In the genomic region with DNA sequence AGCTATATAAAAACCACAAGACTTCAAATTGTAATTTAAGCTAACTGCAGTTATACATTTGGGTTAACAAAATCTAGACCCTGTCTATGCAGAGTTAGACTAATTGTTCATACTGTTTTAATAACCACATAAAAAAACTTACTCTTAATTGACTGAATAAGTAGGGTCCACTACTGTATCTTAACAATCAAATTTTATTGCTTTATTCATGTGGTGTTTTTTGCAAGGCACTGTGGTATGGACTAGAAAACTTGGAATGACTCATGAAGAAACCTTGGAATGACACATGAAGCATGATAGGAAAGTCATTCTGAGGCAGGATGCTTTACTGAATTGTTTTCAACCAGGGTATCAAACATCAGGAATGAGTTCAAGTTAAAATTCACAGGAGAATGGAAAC, we compare ENCODE assay signal across 1 cellular context.
TF ChIP-seq lines count a peak whose summit lies in the region.

No MANE protein-coding gene starts in this region.

TF ChIP-seq in HEK293, 187 proteins besides CTCF, POLR2A, EP300 and RAD21 (continued from another document):
- TF ChIP-seq, protein P1, sequence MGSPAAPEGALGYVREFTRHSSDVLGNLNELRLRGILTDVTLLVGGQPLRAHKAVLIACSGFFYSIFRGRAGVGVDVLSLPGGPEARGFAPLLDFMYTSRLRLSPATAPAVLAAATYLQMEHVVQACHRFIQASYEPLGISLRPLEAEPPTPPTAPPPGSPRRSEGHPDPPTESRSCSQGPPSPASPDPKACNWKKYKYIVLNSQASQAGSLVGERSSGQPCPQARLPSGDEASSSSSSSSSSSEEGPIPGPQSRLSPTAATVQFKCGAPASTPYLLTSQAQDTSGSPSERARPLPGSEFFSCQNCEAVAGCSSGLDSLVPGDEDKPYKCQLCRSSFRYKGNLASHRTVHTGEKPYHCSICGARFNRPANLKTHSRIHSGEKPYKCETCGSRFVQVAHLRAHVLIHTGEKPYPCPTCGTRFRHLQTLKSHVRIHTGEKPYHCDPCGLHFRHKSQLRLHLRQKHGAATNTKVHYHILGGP (tag by site-specific recombination; IDR thresholded peaks at IDR 0.05), result no peak
- no peak for TF ChIP-seq ZNF626 (tag by site-specific recombination; IDR thresholded peaks at IDR 0.05)
- TF ChIP-seq ZIC2 (tag by site-specific recombination; IDR thresholded peaks at IDR 0.05), result no peak
- no peak for TF ChIP-seq ZNF19 (tag by site-specific recombination; IDR thresholded peaks at IDR 0.05; ENCODE audit: low read depth)
- TF ChIP-seq, protein P2, sequence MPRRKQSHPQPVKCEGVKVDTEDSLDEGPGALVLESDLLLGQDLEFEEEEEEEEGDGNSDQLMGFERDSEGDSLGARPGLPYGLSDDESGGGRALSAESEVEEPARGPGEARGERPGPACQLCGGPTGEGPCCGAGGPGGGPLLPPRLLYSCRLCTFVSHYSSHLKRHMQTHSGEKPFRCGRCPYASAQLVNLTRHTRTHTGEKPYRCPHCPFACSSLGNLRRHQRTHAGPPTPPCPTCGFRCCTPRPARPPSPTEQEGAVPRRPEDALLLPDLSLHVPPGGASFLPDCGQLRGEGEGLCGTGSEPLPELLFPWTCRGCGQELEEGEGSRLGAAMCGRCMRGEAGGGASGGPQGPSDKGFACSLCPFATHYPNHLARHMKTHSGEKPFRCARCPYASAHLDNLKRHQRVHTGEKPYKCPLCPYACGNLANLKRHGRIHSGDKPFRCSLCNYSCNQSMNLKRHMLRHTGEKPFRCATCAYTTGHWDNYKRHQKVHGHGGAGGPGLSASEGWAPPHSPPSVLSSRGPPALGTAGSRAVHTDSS (tag by site-specific recombination; IDR thresholded peaks at IDR 0.05), result no peak
- TF ChIP-seq, protein P3, sequence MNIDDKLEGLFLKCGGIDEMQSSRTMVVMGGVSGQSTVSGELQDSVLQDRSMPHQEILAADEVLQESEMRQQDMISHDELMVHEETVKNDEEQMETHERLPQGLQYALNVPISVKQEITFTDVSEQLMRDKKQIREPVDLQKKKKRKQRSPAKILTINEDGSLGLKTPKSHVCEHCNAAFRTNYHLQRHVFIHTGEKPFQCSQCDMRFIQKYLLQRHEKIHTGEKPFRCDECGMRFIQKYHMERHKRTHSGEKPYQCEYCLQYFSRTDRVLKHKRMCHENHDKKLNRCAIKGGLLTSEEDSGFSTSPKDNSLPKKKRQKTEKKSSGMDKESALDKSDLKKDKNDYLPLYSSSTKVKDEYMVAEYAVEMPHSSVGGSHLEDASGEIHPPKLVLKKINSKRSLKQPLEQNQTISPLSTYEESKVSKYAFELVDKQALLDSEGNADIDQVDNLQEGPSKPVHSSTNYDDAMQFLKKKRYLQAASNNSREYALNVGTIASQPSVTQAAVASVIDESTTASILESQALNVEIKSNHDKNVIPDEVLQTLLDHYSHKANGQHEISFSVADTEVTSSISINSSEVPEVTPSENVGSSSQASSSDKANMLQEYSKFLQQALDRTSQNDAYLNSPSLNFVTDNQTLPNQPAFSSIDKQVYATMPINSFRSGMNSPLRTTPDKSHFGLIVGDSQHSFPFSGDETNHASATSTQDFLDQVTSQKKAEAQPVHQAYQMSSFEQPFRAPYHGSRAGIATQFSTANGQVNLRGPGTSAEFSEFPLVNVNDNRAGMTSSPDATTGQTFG (tag by site-specific recombination; IDR thresholded peaks at IDR 0.05; ENCODE audit: borderline replicate concordance), result no peak
- 0 out of 2 replicates have a peak, but pooled peaks have one; percentile 21 for TF ChIP-seq OSR2 (tag by site-specific recombination; IDR thresholded peaks at IDR 0.05)
- peak; percentile 38; the same call in 1 of the 2 replicates for TF ChIP-seq FEZF1 (tag by site-specific recombination; IDR thresholded peaks at IDR 0.05)
- TF ChIP-seq EGR2 (tag by site-specific recombination; IDR thresholded peaks at IDR 0.05; ENCODE audit: low read depth), result no peak
- TF ChIP-seq OVOL3 (tag by site-specific recombination; IDR thresholded peaks at IDR 0.05), result 0 out of 2 replicates have a peak, but pooled peaks have one; percentile 7
- no peak for TF ChIP-seq ZNF416 (tag by site-specific recombination; IDR thresholded peaks at IDR 0.05)
- TF ChIP-seq MZF1 (tag by site-specific recombination; IDR thresholded peaks at IDR 0.05; ENCODE audit: borderline replicate concordance), result no peak
- peak; percentile 59; the same call in 1 of the 2 replicates for TF ChIP-seq ZNF2 (tag by site-specific recombination; IDR thresholded peaks at IDR 0.05)
- TF ChIP-seq ZNF658 (tag by site-specific recombination; IDR thresholded peaks at IDR 0.05), result no peak
- peak; percentile 41; the same call in 1 of the 2 replicates for TF ChIP-seq SP7 (tag by site-specific recombination; IDR thresholded peaks at IDR 0.05)
- peak; percentile 74; the same call in 1 of the 2 replicates for TF ChIP-seq BCL11A (tag by site-specific recombination; IDR thresholded peaks at IDR 0.05; ENCODE audit: low read depth)
- no peak for TF ChIP-seq ZNF785 (tag by site-specific recombination; IDR thresholded peaks at IDR 0.05)
- peak; percentile 50; the same call in 1 of the 2 replicates for TF ChIP-seq IKZF3 (tag by site-specific recombination; IDR thresholded peaks at IDR 0.05)
- peak; percentile 19; the same call in 1 of the 2 replicates for TF ChIP-seq ZNF629 (tag by site-specific recombination; IDR thresholded peaks at IDR 0.05)
- TF ChIP-seq, protein P4, sequence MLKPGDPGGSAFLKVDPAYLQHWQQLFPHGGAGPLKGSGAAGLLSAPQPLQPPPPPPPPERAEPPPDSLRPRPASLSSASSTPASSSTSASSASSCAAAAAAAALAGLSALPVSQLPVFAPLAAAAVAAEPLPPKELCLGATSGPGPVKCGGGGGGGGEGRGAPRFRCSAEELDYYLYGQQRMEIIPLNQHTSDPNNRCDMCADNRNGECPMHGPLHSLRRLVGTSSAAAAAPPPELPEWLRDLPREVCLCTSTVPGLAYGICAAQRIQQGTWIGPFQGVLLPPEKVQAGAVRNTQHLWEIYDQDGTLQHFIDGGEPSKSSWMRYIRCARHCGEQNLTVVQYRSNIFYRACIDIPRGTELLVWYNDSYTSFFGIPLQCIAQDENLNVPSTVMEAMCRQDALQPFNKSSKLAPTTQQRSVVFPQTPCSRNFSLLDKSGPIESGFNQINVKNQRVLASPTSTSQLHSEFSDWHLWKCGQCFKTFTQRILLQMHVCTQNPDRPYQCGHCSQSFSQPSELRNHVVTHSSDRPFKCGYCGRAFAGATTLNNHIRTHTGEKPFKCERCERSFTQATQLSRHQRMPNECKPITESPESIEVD (tag by site-specific recombination; IDR thresholded peaks at IDR 0.05), result peak; percentile 97
- TF ChIP-seq, protein P5, sequence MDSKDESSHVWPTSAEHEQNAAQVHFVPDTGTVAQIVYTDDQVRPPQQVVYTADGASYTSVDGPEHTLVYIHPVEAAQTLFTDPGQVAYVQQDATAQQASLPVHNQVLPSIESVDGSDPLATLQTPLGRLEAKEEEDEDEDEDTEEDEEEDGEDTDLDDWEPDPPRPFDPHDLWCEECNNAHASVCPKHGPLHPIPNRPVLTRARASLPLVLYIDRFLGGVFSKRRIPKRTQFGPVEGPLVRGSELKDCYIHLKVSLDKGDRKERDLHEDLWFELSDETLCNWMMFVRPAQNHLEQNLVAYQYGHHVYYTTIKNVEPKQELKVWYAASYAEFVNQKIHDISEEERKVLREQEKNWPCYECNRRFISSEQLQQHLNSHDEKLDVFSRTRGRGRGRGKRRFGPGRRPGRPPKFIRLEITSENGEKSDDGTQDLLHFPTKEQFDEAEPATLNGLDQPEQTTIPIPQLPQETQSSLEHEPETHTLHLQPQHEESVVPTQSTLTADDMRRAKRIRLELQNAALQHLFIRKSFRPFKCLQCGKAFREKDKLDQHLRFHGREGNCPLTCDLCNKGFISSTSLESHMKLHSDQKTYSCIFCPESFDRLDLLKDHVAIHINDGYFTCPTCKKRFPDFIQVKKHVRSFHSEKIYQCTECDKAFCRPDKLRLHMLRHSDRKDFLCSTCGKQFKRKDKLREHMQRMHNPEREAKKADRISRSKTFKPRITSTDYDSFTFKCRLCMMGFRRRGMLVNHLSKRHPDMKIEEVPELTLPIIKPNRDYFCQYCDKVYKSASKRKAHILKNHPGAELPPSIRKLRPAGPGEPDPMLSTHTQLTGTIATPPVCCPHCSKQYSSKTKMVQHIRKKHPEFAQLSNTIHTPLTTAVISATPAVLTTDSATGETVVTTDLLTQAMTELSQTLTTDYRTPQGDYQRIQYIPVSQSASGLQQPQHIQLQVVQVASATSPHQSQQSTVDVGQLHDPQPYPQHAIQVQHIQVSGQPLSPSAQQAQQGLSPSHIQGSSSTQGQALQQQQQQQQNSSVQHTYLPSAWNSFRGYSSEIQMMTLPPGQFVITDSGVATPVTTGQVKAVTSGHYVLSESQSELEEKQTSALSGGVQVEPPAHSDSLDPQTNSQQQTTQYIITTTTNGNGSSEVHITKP (tag by site-specific recombination; IDR thresholded peaks at IDR 0.05), result peak; percentile 46
- TF ChIP-seq SCRT2 (tag by site-specific recombination; IDR thresholded peaks at IDR 0.05), result no peak
- TF ChIP-seq ZNF600 (tag by site-specific recombination; IDR thresholded peaks at IDR 0.05), result peak; percentile 79
- TF ChIP-seq, protein P6, sequence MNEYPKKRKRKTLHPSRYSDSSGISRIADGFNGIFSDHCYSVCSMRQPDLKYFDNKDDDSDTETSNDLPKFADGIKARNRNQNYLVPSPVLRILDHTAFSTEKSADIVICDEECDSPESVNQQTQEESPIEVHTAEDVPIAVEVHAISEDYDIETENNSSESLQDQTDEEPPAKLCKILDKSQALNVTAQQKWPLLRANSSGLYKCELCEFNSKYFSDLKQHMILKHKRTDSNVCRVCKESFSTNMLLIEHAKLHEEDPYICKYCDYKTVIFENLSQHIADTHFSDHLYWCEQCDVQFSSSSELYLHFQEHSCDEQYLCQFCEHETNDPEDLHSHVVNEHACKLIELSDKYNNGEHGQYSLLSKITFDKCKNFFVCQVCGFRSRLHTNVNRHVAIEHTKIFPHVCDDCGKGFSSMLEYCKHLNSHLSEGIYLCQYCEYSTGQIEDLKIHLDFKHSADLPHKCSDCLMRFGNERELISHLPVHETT (tag by site-specific recombination; IDR thresholded peaks at IDR 0.05), result no peak
- 0 out of 2 replicates have a peak, but pooled peaks have one; percentile 47 for TF ChIP-seq ZNF843 (tag by site-specific recombination; IDR thresholded peaks at IDR 0.05)
- TF ChIP-seq ZNF169 (tag by site-specific recombination; IDR thresholded peaks at IDR 0.05), result no peak
